In the genomic region with DNA sequence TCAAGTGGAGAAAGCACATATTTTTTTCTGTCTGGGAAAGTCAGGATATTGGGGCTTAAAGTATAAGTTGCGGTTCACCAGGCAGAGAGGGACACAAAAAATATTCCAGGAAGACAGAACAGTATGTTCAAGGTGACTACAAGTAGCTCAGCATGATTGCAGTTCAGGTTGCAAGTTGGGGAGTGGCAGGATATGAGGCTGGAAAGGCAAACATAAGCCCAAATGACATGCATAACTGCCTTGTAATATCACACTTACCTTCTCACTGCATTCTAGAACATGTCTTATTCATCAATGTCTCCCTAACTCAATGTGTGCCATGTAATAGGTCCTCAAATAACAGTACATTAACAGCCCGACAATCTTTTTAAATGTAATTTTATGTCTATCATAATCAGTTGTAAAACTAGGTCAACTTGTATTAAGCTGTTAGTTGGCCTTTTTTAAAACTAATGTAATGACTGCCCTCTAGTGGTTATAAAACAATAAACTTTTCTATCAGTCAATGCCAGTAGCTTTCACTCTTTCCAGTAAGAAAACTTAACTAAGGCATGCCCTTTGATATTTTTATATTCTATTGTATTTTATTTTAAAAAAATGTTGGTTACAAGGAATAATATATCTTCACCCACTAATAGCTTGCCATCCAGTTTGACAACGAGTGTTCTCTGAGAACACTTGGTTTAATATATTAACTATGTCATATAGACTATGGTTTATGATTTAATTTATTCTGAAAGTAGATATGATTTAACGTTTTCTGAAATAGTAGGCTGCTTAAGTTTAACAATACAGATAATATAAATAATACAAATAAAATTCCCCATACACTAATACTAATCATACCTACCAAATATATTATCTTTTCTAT, we compare ENCODE assay signal across 10 cellular contexts. TPM values are rescaled to one million over a fixed set of nuclear protein-coding genes. Genes with fewer than 3 reads are reported as not detected.
DNase-seq lines count a peak whose midpoint lies in the region; ATAC-seq and TF ChIP-seq lines count a peak whose summit lies in the region.
"Had no signal": no experiment of that assay in that cellular context is flagged by ENCODE, and none has a peak within 500 bp of the region (broad histone marks: within the 10 kb centered on the region; RNA-seq: fewer than 3 reads in every experiment).

No MANE protein-coding gene starts in this region.

- H3K4me2 ChIP-seq in SU-DHL-6 (ENCODE audit: low read depth, low read length, poor library complexity, severe bottlenecking), result no peak overlapping the region

- H3K9ac ChIP-seq in SU-DHL-6 (ENCODE audit: low read length), result no peak overlapping the region

- H3F3A ChIP-seq in SU-DHL-6 (ENCODE audit: insufficient read depth), result no peaks in the 10 kb centered on the region

- H3K9me3 ChIP-seq in SU-DHL-6 (ENCODE audit: insufficient read depth, low read length), result no peaks in the 10 kb centered on the region

- H3K9me3 Mint-ChIP-seq in activated naive CD4-positive, alpha-beta T cell treated with anti-CD3 and anti-CD28 coated beads, Interleukin-2, amount 10 ng/mL, durations not matched to agents 7 days and 5 days, result no peaks in the 10 kb centered on the region
- H3K9me3 Mint-ChIP-seq: CD8-positive, alpha-beta memory T cell; stimulated activated naive CD8-positive, alpha-beta T cell treated with anti-CD3 and anti-CD28 coated beads, Interleukin-15, Interleukin-2, amounts not matched to agents 100 ng/mL and 50 ng/mL, for 24 hours had no signal

- H2AFZ ChIP-seq in SU-DHL-6 (ENCODE audit: low read depth, low read length, severe bottlenecking), result no peak overlapping the region

- no peaks in the 10 kb centered on the region for H3K27me3 ChIP-seq in SU-DHL-6 (ENCODE audit: low read length)

- H3K27ac Mint-ChIP-seq in activated naive CD4-positive, alpha-beta T cell treated with anti-CD3 and anti-CD28 coated beads, Interleukin-2, amount 10 ng/mL, durations not matched to agents 7 days and 5 days, result no peak overlapping the region
- H3K27ac Mint-ChIP-seq: CD8-positive, alpha-beta memory T cell; stimulated activated naive CD8-positive, alpha-beta T cell treated with anti-CD3 and anti-CD28 coated beads, Interleukin-15, Interleukin-2, amounts not matched to agents 100 ng/mL and 50 ng/mL, for 24 hours had no signal

- H3K4me3 ChIP-seq in SU-DHL-6 (ENCODE audit: insufficient read depth, low read length, poor library complexity, severe bottlenecking) (no peak overlapping the region), foreskin fibroblast (ENCODE audit: low read depth in 1 of 2, low read length in 2 of 2) (no peak overlapping the region)

- H3K4me1 Mint-ChIP-seq in activated naive CD4-positive, alpha-beta T cell treated with anti-CD3 and anti-CD28 coated beads, Interleukin-2, amount 10 ng/mL, durations not matched to agents 7 days and 5 days, result peaks cover 2% of the 10 kb centered on the region
- H3K4me1 Mint-ChIP-seq: CD8-positive, alpha-beta memory T cell had no signal

- DNase-seq in NOMO-1 (lab: John Stamatoyannopoulos, UW; ENCODE audit: unreplicated experiment in 2 of 2) (peak; percentile 2 to 42), NOMO-1 treated with dmso at 0.1 percent for 144 hours (lab: John Stamatoyannopoulos, UW; ENCODE audit: unreplicated experiment) (no peak), NCI-H1105 (lab: John Stamatoyannopoulos, UW) (peak; percentile 21), foreskin fibroblast (peak; percentile 20 to 64), renal cortical epithelial cell (ENCODE audit: low read depth) (peak; percentile 78)
- DNase-seq in activated naive CD4-positive, alpha-beta T cell treated with anti-CD3 and anti-CD28 coated beads, Interleukin-2, amount 10 ng/mL, durations not matched to agents 7 days and 5 days, result no peak

- H3K27me3 Mint-ChIP-seq in activated naive CD4-positive, alpha-beta T cell treated with anti-CD3 and anti-CD28 coated beads, Interleukin-2, amount 10 ng/mL, durations not matched to agents 7 days and 5 days, result peaks cover 21% of the 10 kb centered on the region

- no peak overlapping the region for H3K4me3 Mint-ChIP-seq in activated naive CD4-positive, alpha-beta T cell treated with anti-CD3 and anti-CD28 coated beads, Interleukin-2, amount 10 ng/mL, durations not matched to agents 7 days and 5 days
- H3K4me3 Mint-ChIP-seq: CD8-positive, alpha-beta memory T cell; stimulated activated naive CD8-positive, alpha-beta T cell treated with anti-CD3 and anti-CD28 coated beads, Interleukin-15, Interleukin-2, amounts not matched to agents 100 ng/mL and 50 ng/mL, for 24 hours had no signal

- H3K9me2 ChIP-seq in SU-DHL-6 (replicated peaks; ENCODE audit: insufficient read depth, low read length), result no peaks in the 10 kb centered on the region

- no peak overlapping the region for H3K27ac ChIP-seq in SU-DHL-6 (ENCODE audit: low read depth, low read length)

- H3K79me2 ChIP-seq in SU-DHL-6 (ENCODE audit: insufficient read depth, low read length), result no peaks in the 10 kb centered on the region

- no peaks in the 10 kb centered on the region for H3K36me3 ChIP-seq in SU-DHL-6 (ENCODE audit: low read length)

- ATAC-seq in HG02588 (IDR thresholded peaks at IDR 0.05; ENCODE audit: unreplicated experiment), result peak; percentile 54

- CTCF ChIA-PET in activated naive CD4-positive, alpha-beta T cell treated with anti-CD3 and anti-CD28 coated beads, Interleukin-2, amount 10 ng/mL, durations not matched to agents 7 days and 5 days (lab: Charles Lee), result interaction anchor here (0.7 to 4.8 kb wide), 15 partner anchors 9 to 336 kb away, joined by 3 to 116 read pairs (median 5); partner anchors contain the start of genes ANGPTL5 and CEP126

- H4K20me1 ChIP-seq in SU-DHL-6 (ENCODE audit: low read depth, low read length), result no peaks in the 10 kb centered on the region

- no peaks in the 10 kb centered on the region for H3K36me3 Mint-ChIP-seq in activated naive CD4-positive, alpha-beta T cell treated with anti-CD3 and anti-CD28 coated beads, Interleukin-2, amount 10 ng/mL, durations not matched to agents 7 days and 5 days
- H3K36me3 Mint-ChIP-seq: CD8-positive, alpha-beta memory T cell had no signal

- TF ChIP-seq CTCF in SU-DHL-6 (IDR thresholded peaks at IDR 0.05; ENCODE audit: insufficient read depth, low read length, poor library complexity, severe bottlenecking) (peak; percentile 47), foreskin fibroblast (IDR thresholded peaks at IDR 0.05; ENCODE audit: low read depth, low read length) (no peak)

RNA-seq across cellular contexts. Expression of gene CFAP300, which starts 39.4 kb away (rescaled TPM):
- 2.6 and 11.9 TPM in 2 replicates for total RNA-seq in renal cortical epithelial cell
- total RNA-seq: CD8-positive, alpha-beta memory T cell had no signal

Comparison
In these comparisons a context has a peak if more than half of its experiments do, and no peak if none do; other contexts are left out.
1. DNase-seq: peak in NOMO-1 (2 of 2), NCI-H1105 (single experiment), foreskin fibroblast (2 of 2) and renal cortical epithelial cell (single experiment); none in NOMO-1 treated with dmso at 0.1 percent for 144 hours (single experiment) and activated naive CD4-positive, alpha-beta T cell treated with anti-CD3 and anti-CD28 coated beads, Interleukin-2, amount 10 ng/mL, durations not matched to agents 7 days and 5 days (single experiment).